In genomic region chr3:39965461-39965860, GRCh38 we compare ENCODE assay signal across 35 cellular contexts.
"Had no signal": no experiment of that assay in that cellular context is flagged by ENCODE, and none has a peak within 500 bp of the region (broad histone marks: within the 10 kb centered on the region; RNA-seq: fewer than 3 reads in every experiment).

No MANE protein-coding gene starts in this region.

- H3K4me1 Mint-ChIP-seq: activated CD4-positive, alpha-beta memory T cell treated with anti-CD3 and anti-CD28 coated beads, Interleukin-2, amount 10 ng/mL, durations not matched to agents 7 days and 5 days; activated CD4-positive, alpha-beta T cell treated with anti-CD3 and anti-CD28 coated beads for 36 hours; activated CD4-positive, alpha-beta T cell treated with anti-CD3 and anti-CD28 coated beads, Interleukin-2, amount 10 ng/mL, durations not matched to agents 7 days and 5 days; activated CD8-positive, alpha-beta memory T cell treated with anti-CD3 and anti-CD28 coated beads, Interleukin-2, amount 10 ng/mL, durations not matched to agents 7 days and 5 days; activated naive CD4-positive, alpha-beta T cell treated with anti-CD3 and anti-CD28 coated beads, Interleukin-2, amount 10 ng/mL, durations not matched to agents 7 days and 5 days; activated naive CD4-positive, alpha-beta T cell treated with anti-CD3 and anti-CD28 coated beads, Interleukin-2, amount 50 U/mL, for 24 hours; activated naive CD8-positive, alpha-beta T cell treated with anti-CD3 and anti-CD28 coated beads, Interleukin-2, amount 50 U/mL, for 24 hours; brain; central memory CD8-positive, alpha-beta T cell; T-cell; T-helper 17 cell had no signal

- ATAC-seq: activated CD4-positive, alpha-beta T cell treated with anti-CD3 and anti-CD28 coated beads for 36 hours; activated CD4-positive, CD25-positive, alpha-beta regulatory T cell treated with anti-CD3 and anti-CD28 coated beads, Interleukin-2, amount 50 U/mL, for 24 hours; activated CD8-positive, alpha-beta memory T cell treated with anti-CD3 and anti-CD28 coated beads, Interleukin-2, amount 10 ng/mL, durations not matched to agents 7 days and 5 days; activated CD8-positive, alpha-beta T cell treated with anti-CD3 and anti-CD28 coated beads, Interleukin-2, amount 10 ng/mL, durations not matched to agents 7 days and 5 days; activated naive CD8-positive, alpha-beta T cell treated with anti-CD3 and anti-CD28 coated beads, Interleukin-2, amount 50 U/mL, for 24 hours; T-cell; T-helper 17 cell; WTC11 had no signal

- H3K9me3 ChIP-seq: ascending aorta had no signal

- DNase-seq: activated CD4-positive, alpha-beta memory T cell treated with anti-CD3 and anti-CD28 coated beads, Interleukin-2, amount 10 ng/mL, durations not matched to agents 7 days and 5 days; activated CD4-positive, alpha-beta T cell treated with anti-CD3 and anti-CD28 coated beads for 1 hour; activated CD4-positive, alpha-beta T cell treated with anti-CD3 and anti-CD28 coated beads for 36 hours; activated CD4-positive, alpha-beta T cell treated with anti-CD3 and anti-CD28 coated beads for 48 hours; activated CD4-positive, alpha-beta T cell treated with anti-CD3 and anti-CD28 coated beads, Interleukin-2, amount 10 ng/mL, durations not matched to agents 7 days and 5 days; activated CD4-positive, alpha-beta T cell treated with anti-CD3 and anti-CD28 coated beads, Interleukin-2, amount 50 U/mL, for 48 hours; activated CD4-positive, CD25-positive, alpha-beta regulatory T cell; activated CD8-positive, alpha-beta memory T cell treated with anti-CD3 and anti-CD28 coated beads for 24 hours; activated CD8-positive, alpha-beta memory T cell treated with anti-CD3 and anti-CD28 coated beads, Interleukin-2, amount 10 ng/mL, durations not matched to agents 7 days and 5 days; activated CD8-positive, alpha-beta memory T cell treated with anti-CD3 and anti-CD28 coated beads, Interleukin-2, amount 50 U/mL, for 48 hours; activated CD8-positive, alpha-beta T cell treated with anti-CD3 and anti-CD28 coated beads, Interleukin-2, amount 10 ng/mL, durations not matched to agents 7 days and 5 days; activated effector memory CD4-positive, alpha-beta T cell treated with Interleukin-2 at 50 U/mL for 16 hours; activated gamma-delta T cell; activated naive CD4-positive, alpha-beta T cell treated with anti-CD3 and anti-CD28 coated beads, Interleukin-2, amount 10 ng/mL, durations not matched to agents 7 days and 5 days; activated naive CD4-positive, alpha-beta T cell treated with Interleukin-2 at 50 U/mL for 16 hours; activated naive CD8-positive, alpha-beta T cell treated with anti-CD3 and anti-CD28 coated beads, Interleukin-2, amount 10 ng/mL, durations not matched to agents 7 days and 5 days; activated naive CD8-positive, alpha-beta T cell treated with anti-CD3 and anti-CD28 coated beads, Interleukin-2, amount 50 U/mL, for 24 hours; activated T-cell treated with anti-CD3 and anti-CD28 coated beads, Interleukin-2, amount 50 U/mL, for 24 hours; activated T-cell treated with anti-CD3 and anti-CD28 coated beads, Interleukin-2, amount 50 U/mL, for 48 hours; amygdala; anterior cingulate cortex; caudate nucleus; cerebellar nuclear complex; T-cell; T-helper 17 cell had no signal

- H3K4me3 Mint-ChIP-seq: activated CD4-positive, alpha-beta memory T cell treated with anti-CD3 and anti-CD28 coated beads, Interleukin-2, amount 10 ng/mL, durations not matched to agents 7 days and 5 days; activated CD4-positive, alpha-beta T cell treated with anti-CD3 and anti-CD28 coated beads for 36 hours; activated CD4-positive, alpha-beta T cell treated with anti-CD3 and anti-CD28 coated beads, Interleukin-2, amount 10 ng/mL, durations not matched to agents 7 days and 5 days; activated CD8-positive, alpha-beta memory T cell treated with anti-CD3 and anti-CD28 coated beads, Interleukin-2, amount 10 ng/mL, durations not matched to agents 7 days and 5 days; activated CD8-positive, alpha-beta T cell treated with anti-CD3 and anti-CD28 coated beads, Interleukin-2, amount 10 ng/mL, durations not matched to agents 7 days and 5 days; activated naive CD4-positive, alpha-beta T cell treated with anti-CD3 and anti-CD28 coated beads, Interleukin-2, amount 10 ng/mL, durations not matched to agents 7 days and 5 days; activated naive CD4-positive, alpha-beta T cell treated with anti-CD3 and anti-CD28 coated beads, Interleukin-2, amount 50 U/mL, for 24 hours; activated naive CD8-positive, alpha-beta T cell; activated naive CD8-positive, alpha-beta T cell treated with anti-CD3 and anti-CD28 coated beads, Interleukin-2, amount 10 ng/mL, durations not matched to agents 7 days and 5 days; activated naive CD8-positive, alpha-beta T cell treated with anti-CD3 and anti-CD28 coated beads, Interleukin-2, amount 50 U/mL, for 24 hours; activated T-cell treated with anti-CD3 and anti-CD28 coated beads, Interleukin-2, amount 50 U/mL, for 24 hours; brain; central memory CD8-positive, alpha-beta T cell; T-cell; T-helper 17 cell; WTC11 had no signal

- H3K27me3 ChIP-seq: ascending aorta, cardiac muscle cell had no signal

- H3K27me3 Mint-ChIP-seq: activated CD4-positive, alpha-beta memory T cell treated with anti-CD3 and anti-CD28 coated beads, Interleukin-2, amount 10 ng/mL, durations not matched to agents 7 days and 5 days; activated CD8-positive, alpha-beta memory T cell treated with anti-CD3 and anti-CD28 coated beads, Interleukin-2, amount 10 ng/mL, durations not matched to agents 7 days and 5 days; activated naive CD4-positive, alpha-beta T cell treated with anti-CD3 and anti-CD28 coated beads, Interleukin-2, amount 10 ng/mL, durations not matched to agents 7 days and 5 days; activated naive CD8-positive, alpha-beta T cell; activated naive CD8-positive, alpha-beta T cell treated with anti-CD3 and anti-CD28 coated beads, Interleukin-2, amount 50 U/mL, for 24 hours; brain had no signal

- H3K27ac Mint-ChIP-seq: activated CD4-positive, alpha-beta memory T cell treated with anti-CD3 and anti-CD28 coated beads, Interleukin-2, amount 10 ng/mL, durations not matched to agents 7 days and 5 days; activated CD4-positive, alpha-beta T cell treated with anti-CD3 and anti-CD28 coated beads for 36 hours; activated CD4-positive, alpha-beta T cell treated with anti-CD3 and anti-CD28 coated beads, Interleukin-2, amount 10 ng/mL, durations not matched to agents 7 days and 5 days; activated CD8-positive, alpha-beta memory T cell treated with anti-CD3 and anti-CD28 coated beads, Interleukin-2, amount 10 ng/mL, durations not matched to agents 7 days and 5 days; activated CD8-positive, alpha-beta T cell treated with anti-CD3 and anti-CD28 coated beads, Interleukin-2, amount 10 ng/mL, durations not matched to agents 7 days and 5 days; activated naive CD4-positive, alpha-beta T cell treated with anti-CD3 and anti-CD28 coated beads, Interleukin-2, amount 10 ng/mL, durations not matched to agents 7 days and 5 days; activated naive CD4-positive, alpha-beta T cell treated with anti-CD3 and anti-CD28 coated beads, Interleukin-2, amount 50 U/mL, for 24 hours; activated naive CD8-positive, alpha-beta T cell; activated naive CD8-positive, alpha-beta T cell treated with anti-CD3 and anti-CD28 coated beads, Interleukin-2, amount 10 ng/mL, durations not matched to agents 7 days and 5 days; activated naive CD8-positive, alpha-beta T cell treated with anti-CD3 and anti-CD28 coated beads, Interleukin-2, amount 50 U/mL, for 24 hours; activated T-cell treated with anti-CD3 and anti-CD28 coated beads, Interleukin-2, amount 50 U/mL, for 24 hours; activated T-helper 2 cell treated with anti-CD3 and anti-CD28 coated beads, Interferon-gamma antibody, Interleukin-2, Interleukin-4, amounts not matched to agents 10 μg/mL and 5 μg/mL and 100 μg/mL, durations not matched to agents 14 hours and 24 hours and 36 hours; brain; T-cell; T-helper 17 cell; WTC11 had no signal

- H3K36me3 ChIP-seq: ascending aorta, cardiac muscle cell had no signal

- H3K27ac ChIP-seq: ascending aorta, cardiac muscle cell, VCaP had no signal

- H3K9me3 Mint-ChIP-seq: activated CD4-positive, alpha-beta memory T cell treated with anti-CD3 and anti-CD28 coated beads, Interleukin-2, amount 10 ng/mL, durations not matched to agents 7 days and 5 days; activated CD4-positive, alpha-beta T cell treated with anti-CD3 and anti-CD28 coated beads, Interleukin-2, amount 10 ng/mL, durations not matched to agents 7 days and 5 days; activated naive CD4-positive, alpha-beta T cell treated with anti-CD3 and anti-CD28 coated beads, Interleukin-2, amount 10 ng/mL, durations not matched to agents 7 days and 5 days; activated naive CD4-positive, alpha-beta T cell treated with anti-CD3 and anti-CD28 coated beads, Interleukin-2, amount 50 U/mL, for 24 hours; activated naive CD8-positive, alpha-beta T cell treated with anti-CD3 and anti-CD28 coated beads, Interleukin-2, amount 10 ng/mL, durations not matched to agents 7 days and 5 days; activated naive CD8-positive, alpha-beta T cell treated with anti-CD3 and anti-CD28 coated beads, Interleukin-2, amount 50 U/mL, for 24 hours; activated T-cell treated with anti-CD3 and anti-CD28 coated beads, Interleukin-2, amount 50 U/mL, for 24 hours; activated T-helper 2 cell treated with anti-CD3 and anti-CD28 coated beads, Interferon-gamma antibody, Interleukin-2, Interleukin-4, amounts not matched to agents 10 μg/mL and 5 μg/mL and 100 μg/mL, durations not matched to agents 14 hours and 24 hours and 36 hours; central memory CD8-positive, alpha-beta T cell; T-cell had no signal

- H3K4me3 ChIP-seq: ascending aorta, cardiac muscle cell had no signal
